8 cellular contexts compared by ENCODE assay signal in the genomic region with DNA sequence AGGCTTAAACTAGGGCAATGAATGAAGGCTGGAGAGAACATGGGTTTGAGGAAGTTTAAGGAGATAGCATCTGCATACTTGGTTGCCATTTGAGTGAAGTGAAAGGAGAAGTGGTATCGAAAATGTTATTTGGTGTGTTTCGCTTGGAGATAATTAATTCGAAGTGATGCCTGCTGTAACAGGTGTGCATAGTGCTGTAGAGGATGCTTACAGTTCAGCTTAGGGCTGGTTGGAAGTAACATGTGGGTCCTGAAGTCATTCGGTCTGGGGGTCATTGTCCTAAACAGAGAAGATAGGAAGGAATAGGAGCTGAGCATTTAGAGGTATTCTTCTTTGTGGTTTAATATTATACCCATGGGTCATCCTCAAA. TPM values are rescaled to one million over a fixed set of nuclear protein-coding genes. Genes with fewer than 3 reads are reported as not detected.
DNase-seq lines count a peak whose midpoint lies in the region; ATAC-seq and TF ChIP-seq lines count a peak whose summit lies in the region.

No MANE protein-coding gene starts in this region.

- no peaks in the 10 kb centered on the region for H3K27me3 ChIP-seq in esophagus muscularis mucosa

- TF ChIP-seq CTCF in esophagus muscularis mucosa (IDR thresholded peaks at IDR 0.05): no peak

- H3K9me3 Mint-ChIP-seq in activated naive CD4-positive, alpha-beta T cell treated with anti-CD3 and anti-CD28 coated beads, Interleukin-2, amount 50 U/mL, for 72 hours: no peaks in the 10 kb centered on the region

- H3K27ac ChIP-seq in esophagus muscularis mucosa (replicated peaks in 1 of 4): peak overlapping the region; percentile 69 to 80 (median 76)

- H3K4me3 ChIP-seq in esophagus muscularis mucosa: peak overlapping the region; percentile 57 to 62 (median 58)

- H3K4me1 ChIP-seq in esophagus muscularis mucosa: peaks cover 10 to 22% (median 18%) of the 10 kb centered on the region in 4 donors

- no peak for TF ChIP-seq EP300 in esophagus muscularis mucosa (IDR thresholded peaks at IDR 0.05)

- TF ChIP-seq POLR2A in esophagus muscularis mucosa (IDR thresholded peaks at IDR 0.05; ENCODE audit: low read depth): no peak

- ATAC-seq in activated naive CD4-positive, alpha-beta T cell treated with anti-CD3 and anti-CD28 coated beads, Interleukin-2, amount 50 U/mL, for 72 hours: peak; percentile 32 to 56
- ATAC-seq in HG02938 (IDR thresholded peaks at IDR 0.05; ENCODE audit: unreplicated experiment): peak; percentile 75

- DNase-seq in activated naive CD4-positive, alpha-beta T cell treated with anti-CD3 and anti-CD28 coated beads, Interleukin-2, amount 50 U/mL, for 72 hours (ENCODE audit: low spot score in 2 of 2): no peak
- no peak for DNase-seq in activated naive CD4-positive, alpha-beta T cell (lab: John Stamatoyannopoulos, UW)
- peak; percentile 90 for DNase-seq in OCI-M1 (lab: John Stamatoyannopoulos, UW)
- DNase-seq in esophagus muscularis mucosa (ENCODE audit: extremely low spot score): no peak
- DNase-seq in pons (ENCODE audit: low spot score): peak; percentile 56
- no peak for DNase-seq in amygdala (lab: John Stamatoyannopoulos, UW)
- DNase-seq in NCI-H1092 treated with DMSO at 0.1 percent for 48 hours (lab: John Stamatoyannopoulos, UW): no peak

- peaks cover 0 to under 1% of the 10 kb centered on the region in 2 donors for H3K36me3 Mint-ChIP-seq in activated naive CD4-positive, alpha-beta T cell treated with anti-CD3 and anti-CD28 coated beads, Interleukin-2, amount 50 U/mL, for 72 hours

- H3K36me3 ChIP-seq in esophagus muscularis mucosa: peaks cover 45 to 60% (median 56%) of the 10 kb centered on the region in 4 donors

- no peak overlapping the region for H3K27ac Mint-ChIP-seq in activated naive CD4-positive, alpha-beta T cell treated with anti-CD3 and anti-CD28 coated beads, Interleukin-2, amount 50 U/mL, for 72 hours

- 19% methylated on average over 4 of the region's 4 CpGs for WGBS in esophagus muscularis mucosa

- intact Hi-C loops in esophagus muscularis mucosa (cut with DNase I): loop anchor here (1.0 to 5.0 kb wide), 2 partner anchors 67 to 167 kb away; a partner anchor contains a TSS

- H3K9me3 ChIP-seq in esophagus muscularis mucosa: no peaks in the 10 kb centered on the region

RNA-seq across cellular contexts. Expression of a gene that starts 0.3 kb away (rescaled TPM):
- 1 to 10 TPM; 2.6 to 3.9 TPM for total RNA-seq in activated naive CD4-positive, alpha-beta T cell treated with anti-CD3 and anti-CD28 coated beads, Interleukin-2, amount 50 U/mL, for 72 hours
- total RNA-seq in esophagus muscularis mucosa: 1 to 10 TPM; 1.2 to 3.6 (median 1.6) TPM

RNA-seq across cellular contexts. Expression of a gene that starts 13.8 kb away (rescaled TPM):
- total RNA-seq in activated naive CD4-positive, alpha-beta T cell treated with anti-CD3 and anti-CD28 coated beads, Interleukin-2, amount 50 U/mL, for 72 hours: 10 to 100 TPM; 28.6 to 33.5 TPM
- 10 to 100 TPM; 11.9 to 25.3 (median 22.9) TPM for total RNA-seq in esophagus muscularis mucosa

RNA-seq across cellular contexts. Expression of a gene that starts 21.1 kb away (rescaled TPM):
- 10 to 100 TPM; 15.1 to 26.2 TPM for total RNA-seq in activated naive CD4-positive, alpha-beta T cell treated with anti-CD3 and anti-CD28 coated beads, Interleukin-2, amount 50 U/mL, for 72 hours
- 10 to 100 TPM; 22.3 to 34.1 (median 27.8) TPM for total RNA-seq in esophagus muscularis mucosa

RNA-seq across cellular contexts. Expression of a gene that starts 21.2 kb away (rescaled TPM):
- 10 to 100 TPM; 10.7 to 12.6 TPM for total RNA-seq in activated naive CD4-positive, alpha-beta T cell treated with anti-CD3 and anti-CD28 coated beads, Interleukin-2, amount 50 U/mL, for 72 hours
- total RNA-seq in esophagus muscularis mucosa: 10 to 100 TPM; 37.8 to 46.3 (median 40.3) TPM

RNA-seq across cellular contexts. Expression of a gene that starts 40.5 kb away (rescaled TPM):
- total RNA-seq in activated naive CD4-positive, alpha-beta T cell treated with anti-CD3 and anti-CD28 coated beads, Interleukin-2, amount 50 U/mL, for 72 hours: under 1 TPM; 0.50 to 0.53 TPM
- total RNA-seq in esophagus muscularis mucosa: 10 to 100 TPM in 2 of 4 donors, 1 to 10 TPM in 2; 4.0 to 11.1 (median 8.4) TPM

Comparison
In these comparisons a context has a peak if more than half of its experiments do, and no peak if none do; other contexts are left out.
1. DNase-seq: peak in OCI-M1 (single experiment) and pons (single experiment); none in activated naive CD4-positive, alpha-beta T cell treated with anti-CD3 and anti-CD28 coated beads, Interleukin-2, amount 50 U/mL, for 72 hours (0 of 2), activated naive CD4-positive, alpha-beta T cell (0 of 4), esophagus muscularis mucosa (single experiment), amygdala (0 of 56) and NCI-H1092 treated with DMSO at 0.1 percent for 48 hours (single experiment).